Comparison of ENCODE assay signal across 18 cellular contexts in genomic region chr9:73167614-73168013, GRCh38. TPM values are rescaled to one million over a fixed set of nuclear protein-coding genes. Genes with fewer than 3 reads are reported as not detected.
DNase-seq lines count a peak whose midpoint lies in the region; ATAC-seq lines count a peak whose summit lies in the region.
"Had no signal": no experiment of that assay in that cellular context is flagged by ENCODE, and none has a peak within 500 bp of the region (broad histone marks: within the 10 kb centered on the region; RNA-seq: fewer than 3 reads in every experiment).

No MANE protein-coding gene starts in this region.

- H3K27me3 Mint-ChIP-seq in activated CD4-positive, alpha-beta T cell treated with anti-CD3 and anti-CD28 coated beads, Interleukin-2, amount 10 ng/mL, durations not matched to agents 24 days and 14 days = no peaks in the 10 kb centered on the region
- H3K27me3 Mint-ChIP-seq in naive thymus-derived CD8-positive, alpha-beta T cell = no peaks in the 10 kb centered on the region

- peaks cover 78% of the 10 kb centered on the region for H3K36me3 ChIP-seq in SK-N-MC (ENCODE audit: insufficient read depth, low read length)

- peak overlapping the region; percentile 29 for H3K27ac Mint-ChIP-seq in activated CD4-positive, alpha-beta T cell treated with anti-CD3 and anti-CD28 coated beads, Interleukin-2, amount 10 ng/mL, durations not matched to agents 24 days and 14 days
- peak overlapping the region in 9 of 10 donors; percentile 23 to 86 (median 72) for H3K27ac Mint-ChIP-seq in naive thymus-derived CD8-positive, alpha-beta T cell
- H3K27ac Mint-ChIP-seq: activated T-helper 1 cell treated with anti-CD3 and anti-CD28 coated beads, Interleukin-12 subunit alpha, Interleukin-12 subunit beta, Interleukin-2, Interleukin-4 antibody, amounts not matched to agents 30 ng/mL and 10 ng/mL and 1 ng/mL, durations not matched to agents 14 hours and 24 hours and 36 hours had no signal

- H3K36me3 Mint-ChIP-seq in activated CD4-positive, alpha-beta T cell treated with anti-CD3 and anti-CD28 coated beads, Interleukin-2, amount 10 ng/mL, durations not matched to agents 24 days and 14 days (ENCODE audit: low read depth) = peaks cover 45% of the 10 kb centered on the region
- H3K36me3 Mint-ChIP-seq in naive thymus-derived CD8-positive, alpha-beta T cell = peaks cover 0 to 66% (median 41%) of the 10 kb centered on the region in 3 donors

- no peaks in the 10 kb centered on the region for H3K9me3 ChIP-seq in SK-N-MC (ENCODE audit: low read depth, low read length)
- H3K9me3 ChIP-seq: breast epithelium, SK-N-SH, thyroid gland had no signal

- ATAC-seq in GM21390 (IDR thresholded peaks at IDR 0.05; ENCODE audit: unreplicated experiment) = peak; percentile 56
- ATAC-seq in naive thymus-derived CD8-positive, alpha-beta T cell = peak in 1 of 2 donors; percentile 25
- ATAC-seq: foreskin keratinocyte had no signal

- H3K4me3 ChIP-seq in SK-N-MC = no peak overlapping the region
- H3K4me3 ChIP-seq: breast epithelium, thyroid gland had no signal

- DNase-seq in activated CD4-positive, alpha-beta T cell treated with anti-CD3 and anti-CD28 coated beads, Interleukin-2, amount 10 ng/mL, durations not matched to agents 24 days and 14 days = no peak
- DNase-seq in activated CD4-positive, alpha-beta T cell treated with anti-CD3 and anti-CD28 coated beads, Interleukin-2, amount 50 U/mL, for 1 hour = no peak
- no peak for DNase-seq in SK-N-MC (ENCODE audit: low read depth, low spot score)
- no peak for DNase-seq in naive thymus-derived CD8-positive, alpha-beta T cell
- DNase-seq in retina = no peak
- DNase-seq in NCI-H345 treated with DMSO at 0.1 percent for 48 hours (lab: John Stamatoyannopoulos, UW; ENCODE audit: unreplicated experiment) = no peak
- DNase-seq in NCI-H2196 (lab: John Stamatoyannopoulos, UW; ENCODE audit: unreplicated experiment) = no peak
- DNase-seq: effector CD8-positive, alpha-beta T cell; foreskin keratinocyte; NCI-H2081 treated with DMSO at 0.1 percent for 48 hours; SK-N-SH; thyroid gland had no signal

- H3K27ac ChIP-seq in SK-N-MC = 0 out of 2 replicates have a peak overlapping the region, but pooled peaks have one; percentile 3
- H3K27ac ChIP-seq: breast epithelium, foreskin keratinocyte, parathyroid adenoma, thyroid gland, VCaP had no signal

- POLR2A ChIA-PET in naive thymus-derived CD8-positive, alpha-beta T cell (lab: Charles Lee) = no interaction called here

- no peak overlapping the region for H3K9ac ChIP-seq in SK-N-MC (ENCODE audit: insufficient read length)
- H3K9ac ChIP-seq: parathyroid adenoma, SK-N-SH had no signal

- intact Hi-C loops in activated CD4-positive, alpha-beta T cell treated with anti-CD3 and anti-CD28 coated beads, Interleukin-2, amount 10 ng/mL, durations not matched to agents 24 days and 14 days (cut with micrococcal nuclease) = loop anchor here (1.0 kb wide), 1 partner anchor 10 kb away; no protein-coding TSS in a partner anchor

- H3K9me3 Mint-ChIP-seq in activated CD4-positive, alpha-beta T cell treated with anti-CD3 and anti-CD28 coated beads, Interleukin-2, amount 10 ng/mL, durations not matched to agents 24 days and 14 days = no peaks in the 10 kb centered on the region
- no peaks in the 10 kb centered on the region for H3K9me3 Mint-ChIP-seq in naive thymus-derived CD8-positive, alpha-beta T cell
- H3K9me3 Mint-ChIP-seq: activated T-helper 1 cell treated with anti-CD3 and anti-CD28 coated beads, Interleukin-12 subunit alpha, Interleukin-12 subunit beta, Interleukin-2, Interleukin-4 antibody, amounts not matched to agents 30 ng/mL and 10 ng/mL and 1 ng/mL, durations not matched to agents 14 hours and 24 hours and 36 hours; mesothelial cell of epicardium had no signal

- H3K4me1 Mint-ChIP-seq in activated CD4-positive, alpha-beta T cell treated with anti-CD3 and anti-CD28 coated beads, Interleukin-2, amount 10 ng/mL, durations not matched to agents 24 days and 14 days = peaks cover 11% of the 10 kb centered on the region
- peaks cover 18 to 33% (median 27%) of the 10 kb centered on the region in 4 donors for H3K4me1 Mint-ChIP-seq in naive thymus-derived CD8-positive, alpha-beta T cell

- peak overlapping the region; percentile 15 for H3K4me3 Mint-ChIP-seq in activated CD4-positive, alpha-beta T cell treated with anti-CD3 and anti-CD28 coated beads, Interleukin-2, amount 10 ng/mL, durations not matched to agents 24 days and 14 days
- peak overlapping the region in 6 of 10 donors; percentile 1 to 44 (median 38) for H3K4me3 Mint-ChIP-seq in naive thymus-derived CD8-positive, alpha-beta T cell
- H3K4me3 Mint-ChIP-seq: activated T-helper 1 cell treated with anti-CD3 and anti-CD28 coated beads, Interleukin-12 subunit alpha, Interleukin-12 subunit beta, Interleukin-2, Interleukin-4 antibody, amounts not matched to agents 30 ng/mL and 10 ng/mL and 1 ng/mL, durations not matched to agents 14 hours and 24 hours and 36 hours; mesothelial cell of epicardium had no signal

RNA-seq across cellular contexts. Expression of gene ANXA1, which starts 15.9 kb away (rescaled TPM):
- 37.1 and 43.2 TPM in 2 replicates for total RNA-seq in activated CD4-positive, alpha-beta T cell treated with anti-CD3 and anti-CD28 coated beads, Interleukin-2, amount 10 ng/mL, durations not matched to agents 24 days and 14 days
- 10 to 100 TPM; 89.4 to 91.7 TPM for total RNA-seq in naive thymus-derived CD8-positive, alpha-beta T cell
- 100 to 1,000 TPM in 1 of 3 donors, 10 to 100 TPM in 2; 33.9 to 239 (median 59.4) TPM for polyA plus RNA-seq in naive thymus-derived CD8-positive, alpha-beta T cell
